In the genomic region with DNA sequence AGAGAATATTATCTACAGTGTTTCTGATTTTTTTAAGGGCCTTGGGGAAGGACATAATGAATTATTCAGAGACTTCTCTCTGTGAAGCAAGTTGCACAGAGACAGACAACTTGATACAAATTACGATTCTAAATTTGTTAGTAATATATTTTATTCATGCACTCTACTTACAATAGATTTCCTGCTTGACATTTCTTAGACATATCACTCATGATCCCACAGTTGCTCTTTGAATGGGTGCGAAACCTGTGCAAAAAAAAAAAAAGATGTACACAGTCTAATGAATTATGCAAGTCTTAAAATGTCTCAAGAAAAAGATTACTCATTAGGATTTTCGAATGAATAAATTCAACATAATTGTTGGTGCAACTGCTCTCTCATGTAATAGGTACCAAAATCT, we compare ENCODE assay signal across 18 cellular contexts.
A peak's percentile ranks its signal among the peaks of the same experiment; 100 is the strongest.
DNase-seq lines count a peak whose midpoint lies in the region; ATAC-seq and TF ChIP-seq lines count a peak whose summit lies in the region.
"Had no signal": no experiment of that assay in that cellular context is flagged by ENCODE, and none has a peak within 500 bp of the region (broad histone marks: within the 10 kb centered on the region; RNA-seq: fewer than 3 reads in every experiment).

No MANE protein-coding gene starts in this region.

- peaks cover 29% of the 10 kb centered on the region for H3K36me3 Mint-ChIP-seq in activated CD4-positive, alpha-beta T cell treated with anti-CD3 and anti-CD28 coated beads for 36 hours (ENCODE audit: low read depth)

- no peak for DNase-seq in activated CD4-positive, alpha-beta T cell treated with anti-CD3 and anti-CD28 coated beads for 36 hours
- DNase-seq in activated CD4-positive, alpha-beta T cell treated with anti-CD3 and anti-CD28 coated beads, Interleukin-2, amount 50 U/mL, for 1 hour = no peak
- DNase-seq in A673 (ENCODE audit: low spot score) = peak; percentile 57
- no peak for DNase-seq in foreskin melanocyte
- DNase-seq in cerebellum (ENCODE audit: low spot score) = no peak
- DNase-seq: Calu3; CD8-positive, alpha-beta T cell; DMS79 treated with DMSO at 0.1 percent for 48 hours; GOT3; H7 had no signal

- peaks cover 29% of the 10 kb centered on the region for H3K4me1 Mint-ChIP-seq in activated CD4-positive, alpha-beta T cell treated with anti-CD3 and anti-CD28 coated beads for 36 hours

- peak; percentile 58 for TF ChIP-seq EP300 in neural cell (conservative IDR thresholded peaks at IDR 0.05; ENCODE audit: poor library complexity, severe bottlenecking)

- intact Hi-C loops in activated CD4-positive, alpha-beta T cell treated with anti-CD3 and anti-CD28 coated beads for 36 hours (cut with DNase I, micrococcal nuclease) = no loop called here
- intact Hi-C loops in A673 (cut with micrococcal nuclease; ENCODE audit: unreplicated experiment) = no loop called here

- H3K9me3 Mint-ChIP-seq in activated CD4-positive, alpha-beta T cell treated with anti-CD3 and anti-CD28 coated beads for 36 hours (ENCODE audit: low read depth) = no peaks in the 10 kb centered on the region
- H3K9me3 Mint-ChIP-seq: CD8-positive, alpha-beta T cell had no signal

- BruUV-seq in A673 (replicated peaks; lab: Mats Ljungman, UMichigan) = no TSS peak

- CTCF ChIA-PET in activated CD4-positive, alpha-beta T cell treated with anti-CD3 and anti-CD28 coated beads for 36 hours (lab: Charles Lee) = interaction anchor here (0.7 to 1.5 kb wide), 3 partner anchors 9 to 223 kb away, joined by 3 to 5 read pairs (median 3); no protein-coding TSS in a partner anchor
- CTCF ChIA-PET in A673 (lab: Charles Lee) = no interaction called here

- H4K20me1 ChIP-seq in SU-DHL-6 (ENCODE audit: low read depth, low read length) (no peaks in the 10 kb centered on the region), neural cell (ENCODE audit: insufficient read depth) (no peaks in the 10 kb centered on the region)
- H4K20me1 ChIP-seq: BLaER1 had no signal

- no peaks in the 10 kb centered on the region for H3K27me3 Mint-ChIP-seq in activated CD4-positive, alpha-beta T cell treated with anti-CD3 and anti-CD28 coated beads for 36 hours

- H3K4me3 ChIP-seq in A673 (ENCODE audit: low read depth, low read length, poor library complexity, severe bottlenecking) (no peak overlapping the region), SU-DHL-6 (ENCODE audit: insufficient read depth, low read length, poor library complexity, severe bottlenecking) (no peak overlapping the region), neural cell (ENCODE audit: low read length) (peak overlapping the region; percentile 7)
- H3K4me3 ChIP-seq: A549, BLaER1, GM12878 had no signal

- H3F3A ChIP-seq in SU-DHL-6 (ENCODE audit: insufficient read depth) (no peaks in the 10 kb centered on the region), neural cell (ENCODE audit: insufficient read depth, low read length, poor library complexity, severe bottlenecking) (no peaks in the 10 kb centered on the region)

- peaks cover 67% of the 10 kb centered on the region; the same call in 1 of the 2 replicates for H3K79me2 ChIP-seq in SU-DHL-6 (ENCODE audit: insufficient read depth, low read length)
- no peaks in the 10 kb centered on the region for H3K79me2 ChIP-seq in neural cell (replicated peaks; ENCODE audit: insufficient read depth, low read length)

- H3K9me2 ChIP-seq in SU-DHL-6 (replicated peaks; ENCODE audit: insufficient read depth, low read length) = no peaks in the 10 kb centered on the region
- H3K9me2 ChIP-seq in neural cell (ENCODE audit: insufficient read depth, low read length) = no peaks in the 10 kb centered on the region

- H3K4me3 Mint-ChIP-seq in activated CD4-positive, alpha-beta T cell treated with anti-CD3 and anti-CD28 coated beads for 36 hours = no peak overlapping the region
- H3K4me3 Mint-ChIP-seq: CD14-positive monocyte; CD8-positive, alpha-beta T cell had no signal

- H3K27ac ChIP-seq in A673 (ENCODE audit: low read depth, low read length, poor library complexity, severe bottlenecking) (no peak overlapping the region), SU-DHL-6 (ENCODE audit: low read depth, low read length) (0 out of 2 replicates have a peak overlapping the region, but pooled peaks have one; percentile 15), neural cell (ENCODE audit: low read length) (peak overlapping the region; percentile 65)
- H3K27ac ChIP-seq: 22Rv1, A549, BLaER1 had no signal

- H3K27ac Mint-ChIP-seq in activated CD4-positive, alpha-beta T cell treated with anti-CD3 and anti-CD28 coated beads for 36 hours = no peak overlapping the region
- H3K27ac Mint-ChIP-seq: CD14-positive monocyte; CD8-positive, alpha-beta T cell had no signal

- H3K36me3 ChIP-seq in A673 (ENCODE audit: insufficient read depth, low read length, poor library complexity, severe bottlenecking) (no peaks in the 10 kb centered on the region), SU-DHL-6 (ENCODE audit: low read length) (peaks cover 3% of the 10 kb centered on the region; the same call in 1 of the 2 replicates), neural cell (ENCODE audit: insufficient read depth, low read length) (no peaks in the 10 kb centered on the region)
- H3K36me3 ChIP-seq: BLaER1 had no signal

- H3K4me2 ChIP-seq in SU-DHL-6 (ENCODE audit: low read depth, low read length, poor library complexity, severe bottlenecking) = no peak overlapping the region
- no peak overlapping the region for H3K4me2 ChIP-seq in neural cell (ENCODE audit: low read length)
- H3K4me2 ChIP-seq: A549, BLaER1 had no signal

- H3K4me1 ChIP-seq in A673 (ENCODE audit: insufficient read depth, low read length, poor library complexity, severe bottlenecking) = peaks cover 17% of the 10 kb centered on the region
- H3K4me1 ChIP-seq: BLaER1 had no signal

- H2AFZ ChIP-seq in SU-DHL-6 (ENCODE audit: low read depth, low read length, severe bottlenecking) (no peak overlapping the region), neural cell (ENCODE audit: low read depth, low read length) (no peak overlapping the region)

- peak; percentile 26 for ATAC-seq in activated CD4-positive, alpha-beta T cell treated with anti-CD3 and anti-CD28 coated beads for 36 hours
- ATAC-seq: A549; CD8-positive, alpha-beta T cell; GM12878; HCT116 had no signal

- POLR2A ChIA-PET in activated CD4-positive, alpha-beta T cell treated with anti-CD3 and anti-CD28 coated beads for 36 hours (lab: Charles Lee) = no interaction called here
- POLR2A ChIA-PET in A673 (lab: Charles Lee; ENCODE audit: low non-redundant PET) = no interaction called here

- H3K9me3 ChIP-seq in A673 (ENCODE audit: low read depth, low read length, poor library complexity, severe bottlenecking) (no peaks in the 10 kb centered on the region), SU-DHL-6 (ENCODE audit: insufficient read depth, low read length) (no peaks in the 10 kb centered on the region), neural cell (ENCODE audit: low read length) (no peaks in the 10 kb centered on the region)
- H3K9me3 ChIP-seq: A549 had no signal

- H3K9ac ChIP-seq in SU-DHL-6 (ENCODE audit: low read length) (no peak overlapping the region), neural cell (ENCODE audit: low read length) (no peak overlapping the region)
- H3K9ac ChIP-seq: BLaER1 had no signal

- no peaks in the 10 kb centered on the region for H3K27me3 ChIP-seq in A673 (replicated peaks; ENCODE audit: insufficient read depth, low read depth, low read length, poor library complexity)
- no peaks in the 10 kb centered on the region for H3K27me3 ChIP-seq in SU-DHL-6 (ENCODE audit: low read length)
- H3K27me3 ChIP-seq in neural cell (ENCODE audit: insufficient read depth, low read depth, low read length) = no peaks in the 10 kb centered on the region
- H3K27me3 ChIP-seq: BLaER1 had no signal

- TF ChIP-seq RAD21 in neural cell (conservative IDR thresholded peaks at IDR 0.05) = no peak

- TF ChIP-seq CTCF in A673 (conservative IDR thresholded peaks at IDR 0.05; ENCODE audit: low read depth, low read length) (no peak), SU-DHL-6 (IDR thresholded peaks at IDR 0.05; ENCODE audit: insufficient read depth, low read length, poor library complexity, severe bottlenecking) (no peak), neural cell (IDR thresholded peaks at IDR 0.05; ENCODE audit: poor library complexity, severe bottlenecking) (no peak)

TF ChIP-seq in neural cell, 6 proteins besides CTCF, POLR2A, EP300 and RAD21:
- TF ChIP-seq EZH2 (IDR thresholded peaks at IDR 0.05; ENCODE audit: borderline replicate concordance, insufficient read depth, low read length, poor library complexity, severe bottlenecking) (no peak), POLR2AphosphoS5 (IDR thresholded peaks at IDR 0.05) (no peak)
